In genomic region chr7:23969443-23969842, GRCh38 we compare ENCODE assay signal across 16 cellular contexts.
A peak's percentile ranks its signal among the peaks of the same experiment; 100 is the strongest.
DNase-seq lines count a peak whose midpoint lies in the region; ATAC-seq, FAIRE-seq and TF ChIP-seq lines count a peak whose summit lies in the region.
"Had no signal": no experiment of that assay in that cellular context is flagged by ENCODE, and none has a peak within 500 bp of the region (broad histone marks: within the 10 kb centered on the region; RNA-seq: fewer than 3 reads in every experiment).

No MANE protein-coding gene starts in this region.

- no peak overlapping the region for H3K18ac ChIP-seq in H1 (ENCODE audit: extremely low read depth, low read length)
- no peak overlapping the region for H3K18ac ChIP-seq in mesendoderm (ENCODE audit: low read length)

- H3K79me2 ChIP-seq in Loucy (ENCODE audit: insufficient read depth, low read length) = no peaks in the 10 kb centered on the region
- H3K79me2 ChIP-seq in H1 (ENCODE audit: control insufficient read depth in 1 of 2, insufficient read depth in 2 of 2, low read length in 2 of 2) = no peaks in the 10 kb centered on the region
- no peaks in the 10 kb centered on the region for H3K79me2 ChIP-seq in mesendoderm (ENCODE audit: control insufficient read depth, insufficient read depth, low read length)

- no peaks in the 10 kb centered on the region for H3K23me2 ChIP-seq in H1 (ENCODE audit: low read depth, low read length)

- H4K8ac ChIP-seq in H1 (ENCODE audit: extremely low read depth, insufficient read depth, low read length) = no peak overlapping the region
- H4K8ac ChIP-seq in mesendoderm (ENCODE audit: low read depth, low read length) = no peak overlapping the region

- TF ChIP-seq CTCF in Loucy (conservative IDR thresholded peaks at IDR 0.05; ENCODE audit: low read length) (no peak), H1 (IDR thresholded peaks at IDR 0.05; ENCODE audit: control extremely low read depth in 1 of 3, insufficient read depth in 1 of 3, low read depth in 1 of 3, low read length in 3 of 3) (no peak), progenitor cell of endocrine pancreas (IDR thresholded peaks at IDR 0.05; ENCODE audit: unreplicated experiment) (no peak), body of pancreas (IDR thresholded peaks at IDR 0.05) (no peak)

- no peak for TF ChIP-seq EP300 in H1 (IDR thresholded peaks at IDR 0.05; ENCODE audit: borderline replicate concordance in 1 of 2, low read depth in 2 of 2, low read length in 2 of 2)

- intact Hi-C loops in body of pancreas (cut with DNase I) = no loop called here

- no peak overlapping the region for H3K56ac ChIP-seq in H1 (replicated peaks; ENCODE audit: insufficient read length, low read depth, low read length)
- no peak overlapping the region for H3K56ac ChIP-seq in mesendoderm (ENCODE audit: low read length)

- no peaks in the 10 kb centered on the region for H3K27me3 ChIP-seq in Loucy (ENCODE audit: insufficient read depth, low read length, poor library complexity, severe bottlenecking)
- no peaks in the 10 kb centered on the region for H3K27me3 ChIP-seq in H1 (replicated peaks in 1 of 4; ENCODE audit: control insufficient read depth in 3 of 4, extremely low read depth in 1 of 4, insufficient read depth in 3 of 4, low read length in 3 of 4)
- no peaks in the 10 kb centered on the region for H3K27me3 ChIP-seq in mesendoderm (ENCODE audit: insufficient read depth, low read length, poor library complexity)
- no peaks in the 10 kb centered on the region for H3K27me3 ChIP-seq in body of pancreas
- H3K27me3 ChIP-seq: BLaER1 treated with 17β-estradiol and CSF1 and Interleukin-3, amounts not matched to agents 10 nM and 100 nM had no signal

- H4K5ac ChIP-seq in H1 (ENCODE audit: insufficient read length, low read depth, low read length) (no peak overlapping the region), mesendoderm (ENCODE audit: low read length) (no peak overlapping the region)

- no peaks in the 10 kb centered on the region for H3K9me3 ChIP-seq in Loucy (ENCODE audit: insufficient read depth, low read depth, low read length)
- H3K9me3 ChIP-seq in H1 (ENCODE audit: insufficient read depth in 2 of 2, low read depth in 1 of 2, low read length in 1 of 2) = 0 out of 4 replicates have a peak, but pooled peaks cover 2 to 3% of the 10 kb centered on the region in 2 experiments
- H3K9me3 ChIP-seq in body of pancreas = no peaks in the 10 kb centered on the region

- no peaks in the 10 kb centered on the region for H3F3A ChIP-seq in Loucy (ENCODE audit: low read depth)

- H4K91ac ChIP-seq in H1 (replicated peaks; ENCODE audit: insufficient read length, low read length) = no peak overlapping the region

- ATAC-seq in body of pancreas (no peak), GM19035 (IDR thresholded peaks at IDR 0.05; ENCODE audit: unreplicated experiment) (no peak)
- ATAC-seq: GM12878 had no signal

- TF ChIP-seq RAD21 in H1 (IDR thresholded peaks at IDR 0.05 in 1 of 2, conservative IDR thresholded peaks at IDR 0.05 in 1 of 2; ENCODE audit: low read depth in 2 of 2, low read length in 2 of 2) = no peak

- POLR2A ChIA-PET in H1 (lab: Charles Lee; ENCODE audit: partially characterized antibody) = no interaction called here

- H3K14ac ChIP-seq in H1 (ENCODE audit: insufficient read length) = no peak overlapping the region

- peak overlapping the region; percentile 11 for H3K27ac Mint-ChIP-seq in progenitor cell of endocrine pancreas
- H3K27ac Mint-ChIP-seq: CD4-positive, CD25-positive, alpha-beta regulatory T cell had no signal

- no peak overlapping the region for H3K4ac ChIP-seq in H1 (replicated peaks; ENCODE audit: insufficient read length, low read depth, low read length)
- no peak overlapping the region for H3K4ac ChIP-seq in mesendoderm (ENCODE audit: low read depth, low read length)

- H3K36me3 Mint-ChIP-seq in progenitor cell of endocrine pancreas (ENCODE audit: insufficient read depth) = no peaks in the 10 kb centered on the region
- H3K36me3 Mint-ChIP-seq: CD4-positive, CD25-positive, alpha-beta regulatory T cell had no signal

- H3K9me3 Mint-ChIP-seq in progenitor cell of endocrine pancreas (ENCODE audit: low read depth) = peaks cover 4% of the 10 kb centered on the region
- H3K9me3 Mint-ChIP-seq: H9 had no signal

- H3K79me1 ChIP-seq in H1 (ENCODE audit: low read depth, low read length) (no peaks in the 10 kb centered on the region), mesendoderm (ENCODE audit: low read length) (no peaks in the 10 kb centered on the region)

- H3K4me1 ChIP-seq in Loucy (ENCODE audit: insufficient read depth, low read length, poor library complexity, severe bottlenecking) (peaks cover 16% of the 10 kb centered on the region), H1 (replicated peaks in 1 of 4; ENCODE audit: control insufficient read depth in 3 of 4, insufficient read depth in 4 of 4, low read length in 3 of 4) (peaks cover 6 to 12% (median 10%) of the 10 kb centered on the region in 4 experiments; a peak in 5 of 7 replicates), mesendoderm (ENCODE audit: control insufficient read depth, low read depth, low read length) (peaks cover 5% of the 10 kb centered on the region), body of pancreas (no peaks in the 10 kb centered on the region)

- H3K9me2 ChIP-seq in Loucy (replicated peaks; ENCODE audit: low read depth, low read length) = no peaks in the 10 kb centered on the region

- H2AK5ac ChIP-seq in H1 (ENCODE audit: low read depth, low read length) = no peak overlapping the region
- no peak overlapping the region for H2AK5ac ChIP-seq in mesendoderm (ENCODE audit: low read length)

- H3K4me2 ChIP-seq in Loucy (ENCODE audit: low read depth, low read length, poor library complexity, severe bottlenecking) = no peak overlapping the region
- H3K4me2 ChIP-seq in H1 (ENCODE audit: insufficient read depth in 1 of 2, low read depth in 2 of 2, low read length in 2 of 2) = no peak overlapping the region
- no peak overlapping the region for H3K4me2 ChIP-seq in mesendoderm (ENCODE audit: low read length)

- H2BK5ac ChIP-seq in H1 (ENCODE audit: low read depth, low read length) (no peak overlapping the region), mesendoderm (ENCODE audit: low read length) (no peak overlapping the region)

- no peak for FAIRE-seq in H1 (lab: Jason Lieb, UNC)
- FAIRE-seq: GM12878, GM18507 had no signal

- no peak overlapping the region for H3K4me3 Mint-ChIP-seq in progenitor cell of endocrine pancreas (ENCODE audit: low read depth)
- H3K4me3 Mint-ChIP-seq: CD4-positive, CD25-positive, alpha-beta regulatory T cell; H9 had no signal

- H2AFZ ChIP-seq in Loucy (ENCODE audit: low read length) (0 out of 2 replicates have a peak overlapping the region, but pooled peaks have one; percentile 49), H1 (ENCODE audit: low read length) (0 out of 2 replicates have a peak overlapping the region, but pooled peaks have one; percentile 54)
- H2AFZ ChIP-seq: GM23248 had no signal

- no peak overlapping the region for H3K23ac ChIP-seq in H1 (ENCODE audit: insufficient read length)
- H3K23ac ChIP-seq in mesendoderm (ENCODE audit: low read length) = no peak overlapping the region

- peaks cover 11% of the 10 kb centered on the region for H3K4me1 Mint-ChIP-seq in progenitor cell of endocrine pancreas (ENCODE audit: low read depth)
- H3K4me1 Mint-ChIP-seq: CD4-positive, CD25-positive, alpha-beta regulatory T cell had no signal

- H3K27ac ChIP-seq in H1 (ENCODE audit: low read depth, low read length) = no peak overlapping the region
- H3K27ac ChIP-seq in mesendoderm (ENCODE audit: low read depth, low read length) = no peak overlapping the region
- no peak overlapping the region for H3K27ac ChIP-seq in body of pancreas
- H3K27ac ChIP-seq: BLaER1 treated with 17β-estradiol and CSF1 and Interleukin-3, amounts not matched to agents 10 nM and 100 nM; GM23248 had no signal

- H3K4me3 ChIP-seq in Loucy (ENCODE audit: low read length, poor library complexity, severe bottlenecking) = no peak overlapping the region
- H3K4me3 ChIP-seq in H1 (ENCODE audit: extremely low read depth in 1 of 4, insufficient read depth in 2 of 4, low read depth in 3 of 4, low read length in 4 of 4) = no peak overlapping the region
- H3K4me3 ChIP-seq in mesendoderm (ENCODE audit: low read length) = no peak overlapping the region
- H3K4me3 ChIP-seq in body of pancreas = no peak overlapping the region
- H3K4me3 ChIP-seq: BLaER1 treated with 17β-estradiol and CSF1 and Interleukin-3, amounts not matched to agents 10 nM and 100 nM; GM12878; GM23248 had no signal

- H4K20me1 ChIP-seq in Loucy (ENCODE audit: insufficient read depth, low read length, poor library complexity, severe bottlenecking) (no peaks in the 10 kb centered on the region), H1 (replicated peaks in 1 of 2; ENCODE audit: control insufficient read depth in 1 of 2, insufficient read depth in 2 of 2, low read length in 2 of 2) (no peaks in the 10 kb centered on the region)
- H4K20me1 ChIP-seq: BLaER1 treated with 17β-estradiol and CSF1 and Interleukin-3, amounts not matched to agents 10 nM and 100 nM had no signal

- no peak overlapping the region for H2BK20ac ChIP-seq in H1 (ENCODE audit: low read length)

- no peak overlapping the region for H2BK15ac ChIP-seq in H1 (ENCODE audit: low read length)
- H2BK15ac ChIP-seq in mesendoderm (replicated peaks; ENCODE audit: low read depth) = no peak overlapping the region

- H3K27me3 Mint-ChIP-seq in progenitor cell of endocrine pancreas = no peaks in the 10 kb centered on the region
- H3K27me3 Mint-ChIP-seq: CD4-positive, CD25-positive, alpha-beta regulatory T cell had no signal

- 79% methylated on average over 3 of the region's 3 CpGs; no CpG with 5 or more reads in 1 of the 2 experiments for WGBS in H1 (ENCODE audit: extremely low coverage in 1 of 2, insufficient coverage in 1 of 2, insufficient read length in 1 of 2, insufficient replicate concordance in 2 of 2, low coverage in 1 of 2, low lambda C conversion rate in 2 of 2, missing lambda C conversion rate in 1 of 2), 2 experiments
- WGBS in mesendoderm (ENCODE audit: extremely low coverage, insufficient coverage, low lambda C conversion rate) = no CpG with 5 or more reads among the region's 3 CpGs
- 25 to 26% methylated on average over 3 of the region's 3 CpGs for WGBS in body of pancreas, 2 donors

- CTCF ChIA-PET in H1 (lab: Charles Lee; ENCODE audit: partially characterized antibody) = interaction anchor here (0.8 to 1.9 kb wide), 3 partner anchors 9 to 69 kb away, joined by 3 to 9 read pairs (median 9); no protein-coding TSS in a partner anchor

- no peak overlapping the region for H2BK120ac ChIP-seq in H1 (replicated peaks; ENCODE audit: low read depth, low read length)
- H2BK120ac ChIP-seq in mesendoderm (ENCODE audit: low read depth, low read length) = no peak overlapping the region

- H3K9ac ChIP-seq in Loucy (ENCODE audit: low read depth, low read length, poor library complexity, severe bottlenecking) (no peak overlapping the region), H1 (replicated peaks in 1 of 4; ENCODE audit: extremely low read depth in 1 of 4, low read depth in 3 of 4, low read length in 3 of 4) (no peak overlapping the region), mesendoderm (ENCODE audit: low read length) (no peak overlapping the region)
- H3K9ac ChIP-seq: BLaER1 treated with 17β-estradiol and CSF1 and Interleukin-3, amounts not matched to agents 10 nM and 100 nM; GM23248 had no signal

- no peak overlapping the region for H2BK12ac ChIP-seq in H1 (ENCODE audit: low read depth, low read length)

- DNase-seq in H1 (ENCODE audit: low read depth in 1 of 2, low spot score in 2 of 2) (no peak), mesendoderm (peak; percentile 2), progenitor cell of endocrine pancreas (ENCODE audit: low spot score, unreplicated experiment) (no peak), NCI-H187 (lab: John Stamatoyannopoulos, UW) (no peak), retina (no peak), body of pancreas (no peak)
- DNase-seq: ACHN; CD4-positive, CD25-positive, alpha-beta regulatory T cell; DMS79; GM23248; H9 had no signal

- H3K36me3 ChIP-seq in Loucy (ENCODE audit: insufficient read depth, low read length) (no peaks in the 10 kb centered on the region), H1 (ENCODE audit: control insufficient read depth in 2 of 4, insufficient read depth in 4 of 4, low read length in 3 of 4) (no peaks in the 10 kb centered on the region), mesendoderm (ENCODE audit: control insufficient read depth, insufficient read depth, low read length) (no peaks in the 10 kb centered on the region), body of pancreas (replicated peaks in 1 of 2; ENCODE audit: insufficient read depth in 1 of 2, low read depth in 2 of 2) (no peaks in the 10 kb centered on the region)
- H3K36me3 ChIP-seq: BLaER1 treated with 17β-estradiol and CSF1 and Interleukin-3, amounts not matched to agents 10 nM and 100 nM had no signal

- TF ChIP-seq POLR2A in H1 (IDR thresholded peaks at IDR 0.05; ENCODE audit: control extremely low read depth in 1 of 2, low read depth in 2 of 2, low read length in 2 of 2) (no peak), body of pancreas (IDR thresholded peaks at IDR 0.05) (no peak)
